26 cellular contexts compared by ENCODE assay signal in the genomic region with DNA sequence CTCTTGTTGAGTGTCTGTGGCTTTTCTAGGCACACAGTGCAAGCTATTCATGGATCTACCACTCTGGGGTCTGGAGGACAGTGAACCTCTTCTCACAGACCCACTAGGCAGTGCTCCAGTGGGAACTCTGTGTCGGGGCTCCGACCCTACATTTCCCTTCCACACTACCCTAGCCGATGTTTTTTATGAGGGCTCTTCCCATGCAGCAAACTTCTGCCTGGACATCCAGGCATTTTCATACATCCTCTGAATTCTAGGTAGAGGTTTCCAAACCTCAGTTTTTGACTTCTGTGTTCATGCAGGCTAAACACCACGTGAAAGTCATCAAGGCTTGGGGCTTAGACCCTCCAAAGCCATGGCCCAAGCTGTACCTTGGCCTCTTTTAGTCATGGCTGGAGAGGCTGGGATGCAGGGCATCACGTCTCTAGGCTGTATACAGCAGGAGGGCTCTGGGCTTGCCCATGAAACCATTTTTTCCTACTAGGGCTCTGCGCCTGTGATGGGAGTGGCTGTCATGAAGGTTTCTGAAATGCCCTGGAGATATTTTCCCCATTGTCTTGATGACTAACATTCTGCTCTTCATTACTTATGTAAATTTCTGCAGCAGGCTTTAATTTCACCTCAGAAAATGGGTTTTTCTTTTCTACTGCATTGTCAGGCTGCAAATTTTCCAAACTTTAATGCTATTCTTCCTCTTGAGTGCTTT.
"Had no signal": no experiment of that assay in that cellular context is flagged by ENCODE, and none has a peak within 500 bp of the region (broad histone marks: within the 10 kb centered on the region; RNA-seq: fewer than 3 reads in every experiment).

No MANE protein-coding gene starts in this region.

- H3K4me3 ChIP-seq: left ventricle myocardium inferior, lung, neural progenitor cell, right atrium auricular region, right lobe of liver, smooth muscle cell, tibial nerve, uterus had no signal

- H3K4me2 ChIP-seq: neural progenitor cell, smooth muscle cell had no signal

- FAIRE-seq: islet of Langerhans, kidney had no signal

- H3K36me3 ChIP-seq: left ventricle myocardium inferior, neural progenitor cell, neutrophil, right atrium auricular region, right lobe of liver, tibial nerve, uterus had no signal

- H3K4me1 ChIP-seq: neural progenitor cell, parathyroid adenoma, right atrium auricular region, right lobe of liver, tibial nerve, uterus had no signal

- H3K27me3 ChIP-seq: neural progenitor cell, neutrophil, right atrium auricular region, right lobe of liver, tibial nerve, uterus had no signal

- ATAC-seq: natural killer cell; right lobe of liver; stimulated activated memory B cell treated with anti-CD40 and anti-IgM and Interleukin-4, amounts not matched to agents 10 μg/mL and 1 μg/mL and 100 μg/mL, for 72 hours; stimulated activated naive CD8-positive, alpha-beta T cell treated with anti-CD3 and anti-CD28 coated beads, Interleukin-15, amount 100 ng/mL, for 72 hours had no signal

- H3K9me3 ChIP-seq: neutrophil, right lobe of liver, uterus had no signal

- H2AFZ ChIP-seq: neural progenitor cell, parathyroid adenoma had no signal

- DNase-seq: immature natural killer cell; kidney; left ventricle myocardium inferior; mesendoderm; naive B cell; natural killer cell; nephron progenitor cell; occipital lobe; right lobe of liver; stimulated activated CD4-positive, alpha-beta T cell treated with anti-CD3 and anti-CD28 coated beads, Interleukin-1b, Interleukin-23, amount 100 ng/mL, for 48 hours; stimulated activated CD4-positive, alpha-beta T cell treated with anti-CD3 and anti-CD28 coated beads, Interleukin-2, amount 100 ng/mL, for 48 hours; stimulated activated CD4-positive, alpha-beta T cell treated with anti-CD3 and anti-CD28 coated beads, Interleukin-4, amount 100 ng/mL, for 4 hours; stimulated activated CD8-positive, alpha-beta memory T cell treated with anti-CD3 and anti-CD28 coated beads, Interleukin-4, amount 100 ng/mL, for 48 hours; stimulated activated naive CD4-positive, alpha-beta T cell treated with Interleukin-2 at 50 U/mL for 16 hours; stimulated activated naive CD8-positive, alpha-beta T cell treated with anti-CD3 and anti-CD28 coated beads, Interleukin-15, amount 100 ng/mL, for 72 hours; substantia nigra; uterus had no signal

- H3K9ac ChIP-seq: neural progenitor cell, parathyroid adenoma had no signal

- H3K27ac ChIP-seq: left ventricle myocardium inferior, neural progenitor cell, neutrophil, parathyroid adenoma, right atrium auricular region, right lobe of liver, tibial nerve, uterus had no signal
